9 cellular contexts compared by ENCODE assay signal in the genomic region with DNA sequence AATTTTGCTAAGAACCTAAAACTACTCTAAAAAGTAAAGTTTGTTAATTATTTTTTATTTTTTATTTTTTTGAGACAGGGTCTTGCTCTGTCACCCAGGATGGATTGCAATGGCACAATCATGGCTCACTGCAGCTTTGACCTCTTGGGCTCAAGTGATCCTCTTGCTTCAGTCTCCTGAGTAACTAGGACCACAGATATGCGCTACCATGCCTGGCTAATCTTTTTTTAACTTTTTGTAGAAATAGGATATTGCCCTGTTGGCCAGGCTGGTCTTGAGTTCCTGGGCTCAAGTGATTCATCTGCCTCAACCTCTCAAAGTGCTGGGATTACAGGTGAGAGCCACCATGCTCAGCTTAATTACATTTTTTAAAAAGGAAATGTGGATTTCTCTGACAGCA. TPM values are rescaled to one million over a fixed set of nuclear protein-coding genes. Genes with fewer than 3 reads are reported as not detected.
"Had no signal": no experiment of that assay in that cellular context is flagged by ENCODE, and none has a peak within 500 bp of the region (broad histone marks: within the 10 kb centered on the region; RNA-seq: fewer than 3 reads in every experiment).

No MANE protein-coding gene starts in this region.

- H3K27ac ChIP-seq: HL-60 had no signal

- H3K4me3 Mint-ChIP-seq: IgD-negative memory B cell had no signal

- H3K4me1 Mint-ChIP-seq: IgD-negative memory B cell had no signal

- H3K27ac Mint-ChIP-seq: IgD-negative memory B cell had no signal

- H3K4me3 ChIP-seq: K562 had no signal

- ATAC-seq: HepG2, K562 had no signal

- DNase-seq: IMR-90, KBM-7, KG1 had no signal

- H3K9me3 Mint-ChIP-seq: IgD-negative memory B cell had no signal

- H3K36me3 Mint-ChIP-seq: IgD-negative memory B cell had no signal

RNA-seq across cellular contexts. Expression of gene PDE6A, which starts 45.8 kb away (rescaled TPM):
- total RNA-seq: HepG2, HT-29, HT1080, IMR-90 had no signal
- polyA plus RNA-seq: IMR-90 had no signal
